ENCODE assay signal across 10 cellular contexts in the genomic region with DNA sequence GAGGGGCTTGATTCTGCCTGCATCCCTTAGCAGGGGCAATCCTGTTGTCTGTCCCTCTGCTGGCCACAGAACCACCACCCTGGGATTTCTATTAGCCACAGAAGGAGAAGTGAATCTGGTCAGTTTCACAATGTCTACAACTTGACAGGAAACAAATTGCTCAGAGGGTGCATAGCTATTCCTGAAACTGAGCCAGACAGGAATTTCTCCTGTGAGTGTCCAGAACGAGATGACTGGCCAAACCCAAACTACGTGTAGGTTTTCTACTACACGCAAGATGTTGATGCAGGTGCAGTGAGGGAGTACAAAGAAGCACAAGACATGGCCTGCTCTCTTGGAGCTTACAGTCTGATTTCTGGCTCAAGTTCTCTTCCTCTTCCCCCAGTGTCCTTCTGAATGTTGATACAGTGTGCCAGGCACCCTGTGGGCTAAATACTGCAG.
DNase-seq lines count a peak whose midpoint lies in the region; ATAC-seq and TF ChIP-seq lines count a peak whose summit lies in the region.
"Had no signal": no experiment of that assay in that cellular context is flagged by ENCODE, and none has a peak within 500 bp of the region (broad histone marks: within the 10 kb centered on the region; RNA-seq: fewer than 3 reads in every experiment).

No MANE protein-coding gene starts in this region.

- H3K27me3 ChIP-seq in naive thymus-derived CD4-positive, alpha-beta T cell (ENCODE audit: control insufficient read depth in 2 of 2, insufficient read depth in 2 of 2, low read length in 2 of 2) = no peaks in the 10 kb centered on the region

- CTCF ChIA-PET in naive thymus-derived CD4-positive, alpha-beta T cell (lab: Charles Lee) = interaction anchor here (1.3 to 1.4 kb wide), 2 partner anchors 8 to 9 kb away, joined by 3 to 4 read pairs; no protein-coding TSS in a partner anchor
- CTCF ChIA-PET in activated CD8-positive, alpha-beta T cell treated with anti-CD3 and anti-CD28 coated beads for 36 hours (lab: Charles Lee) = interaction anchor here (0.9 to 2.3 kb wide), 3 partner anchors 8 to 21 kb away, joined by 3 to 11 read pairs (median 3); no protein-coding TSS in a partner anchor

- H3K9me3 Mint-ChIP-seq in naive thymus-derived CD4-positive, alpha-beta T cell = peaks cover 0 to 2% (median 0%) of the 10 kb centered on the region in 11 donors
- H3K9me3 Mint-ChIP-seq in osteocyte (ENCODE audit: unreplicated experiment) = peaks cover 4% of the 10 kb centered on the region
- H3K9me3 Mint-ChIP-seq in activated CD8-positive, alpha-beta T cell treated with anti-CD3 and anti-CD28 coated beads for 36 hours = no peaks in the 10 kb centered on the region

- TF ChIP-seq CTCF in osteocyte (IDR thresholded peaks at IDR 0.05) = no peak
- no peak for TF ChIP-seq CTCF in activated CD8-positive, alpha-beta T cell treated with anti-CD3 and anti-CD28 coated beads for 36 hours (IDR thresholded peaks at IDR 0.05)

- peaks cover 10 to 15% of the 10 kb centered on the region in 2 donors for H3K4me1 ChIP-seq in naive thymus-derived CD4-positive, alpha-beta T cell (ENCODE audit: control insufficient read depth in 2 of 2, insufficient read depth in 2 of 2, low read length in 2 of 2)

- intact Hi-C loops in naive thymus-derived CD4-positive, alpha-beta T cell (cut with micrococcal nuclease) = loop anchor here in 1 of 2 donors (10.0 kb wide), 1 partner anchor 302 kb away; no protein-coding TSS in a partner anchor
- intact Hi-C loops in activated CD8-positive, alpha-beta T cell treated with anti-CD3 and anti-CD28 coated beads for 36 hours (cut with micrococcal nuclease) = no loop called here

- no peaks in the 10 kb centered on the region for H3K36me3 ChIP-seq in naive thymus-derived CD4-positive, alpha-beta T cell (ENCODE audit: control insufficient read depth in 2 of 3, insufficient read depth in 3 of 3, low read length in 3 of 3)

- no peaks in the 10 kb centered on the region for H3K9me3 ChIP-seq in naive thymus-derived CD4-positive, alpha-beta T cell (ENCODE audit: control insufficient read depth in 2 of 3, low read length in 3 of 3)

- H3K27me3 Mint-ChIP-seq in naive thymus-derived CD4-positive, alpha-beta T cell = peaks cover 8 to 42% (median 26%) of the 10 kb centered on the region in 5 donors
- H3K27me3 Mint-ChIP-seq in osteocyte (ENCODE audit: unreplicated experiment) = peaks cover 18% of the 10 kb centered on the region
- peaks cover 35% of the 10 kb centered on the region for H3K27me3 Mint-ChIP-seq in activated CD8-positive, alpha-beta T cell treated with anti-CD3 and anti-CD28 coated beads for 36 hours

- H3K36me3 Mint-ChIP-seq in naive thymus-derived CD4-positive, alpha-beta T cell = peaks cover 0 to 2% (median 0%) of the 10 kb centered on the region in 5 donors
- no peaks in the 10 kb centered on the region for H3K36me3 Mint-ChIP-seq in osteocyte (ENCODE audit: unreplicated experiment)
- no peaks in the 10 kb centered on the region for H3K36me3 Mint-ChIP-seq in activated CD8-positive, alpha-beta T cell treated with anti-CD3 and anti-CD28 coated beads for 36 hours (ENCODE audit: low read depth)
- H3K36me3 Mint-ChIP-seq: activated CD8-positive, alpha-beta memory T cell treated with anti-CD3 and anti-CD28 coated beads, Interleukin-2, amount 10 ng/mL, durations not matched to agents 7 days and 5 days had no signal

- DNase-seq in SKM-1 treated with dmso at 0.1 percent for 144 hours (lab: John Stamatoyannopoulos, UW; ENCODE audit: unreplicated experiment) = peak; percentile 51
- no peak for DNase-seq in naive thymus-derived CD4-positive, alpha-beta T cell
- no peak for DNase-seq in osteocyte (ENCODE audit: extremely low spot score, unreplicated experiment)
- no peak for DNase-seq in NCI-H2029 (lab: John Stamatoyannopoulos, UW)
- no peak for DNase-seq in NCI-H774 (lab: John Stamatoyannopoulos, UW)
- DNase-seq in activated CD8-positive, alpha-beta T cell treated with anti-CD3 and anti-CD28 coated beads for 36 hours = no peak
- DNase-seq: activated CD8-positive, alpha-beta memory T cell treated with anti-CD3 and anti-CD28 coated beads, Interleukin-2, amount 10 ng/mL, durations not matched to agents 7 days and 5 days; hippocampal formation had no signal

- H3K27ac Mint-ChIP-seq in naive thymus-derived CD4-positive, alpha-beta T cell = no peak overlapping the region
- no peak overlapping the region for H3K27ac Mint-ChIP-seq in osteocyte (ENCODE audit: unreplicated experiment)
- no peak overlapping the region for H3K27ac Mint-ChIP-seq in activated CD8-positive, alpha-beta T cell treated with anti-CD3 and anti-CD28 coated beads for 36 hours
- H3K27ac Mint-ChIP-seq: activated CD8-positive, alpha-beta memory T cell treated with anti-CD3 and anti-CD28 coated beads, Interleukin-2, amount 10 ng/mL, durations not matched to agents 7 days and 5 days had no signal

- H3K4me3 Mint-ChIP-seq in naive thymus-derived CD4-positive, alpha-beta T cell = no peak overlapping the region
- no peak overlapping the region for H3K4me3 Mint-ChIP-seq in osteocyte (ENCODE audit: unreplicated experiment)
- no peak overlapping the region for H3K4me3 Mint-ChIP-seq in activated CD8-positive, alpha-beta T cell treated with anti-CD3 and anti-CD28 coated beads for 36 hours
- H3K4me3 Mint-ChIP-seq: activated CD8-positive, alpha-beta memory T cell treated with anti-CD3 and anti-CD28 coated beads, Interleukin-2, amount 10 ng/mL, durations not matched to agents 7 days and 5 days had no signal

- no peak overlapping the region for H3K4me3 ChIP-seq in naive thymus-derived CD4-positive, alpha-beta T cell (ENCODE audit: low read length)

- H3K27ac ChIP-seq in naive thymus-derived CD4-positive, alpha-beta T cell (ENCODE audit: low read depth, low read length) = no peak overlapping the region

- peaks cover 17 to 55% (median 26%) of the 10 kb centered on the region in 7 donors for H3K4me1 Mint-ChIP-seq in naive thymus-derived CD4-positive, alpha-beta T cell
- H3K4me1 Mint-ChIP-seq in osteocyte (ENCODE audit: unreplicated experiment) = peaks cover 4% of the 10 kb centered on the region
- H3K4me1 Mint-ChIP-seq in activated CD8-positive, alpha-beta T cell treated with anti-CD3 and anti-CD28 coated beads for 36 hours (ENCODE audit: low read depth) = peaks cover 33% of the 10 kb centered on the region

- POLR2A ChIA-PET in naive thymus-derived CD4-positive, alpha-beta T cell (lab: Charles Lee) = no interaction called here
- POLR2A ChIA-PET in activated CD8-positive, alpha-beta T cell treated with anti-CD3 and anti-CD28 coated beads for 36 hours (lab: Charles Lee) = no interaction called here

- ATAC-seq in GM18867 (IDR thresholded peaks at IDR 0.05; ENCODE audit: unreplicated experiment) (peak; percentile 40), HG02981 (IDR thresholded peaks at IDR 0.05; ENCODE audit: unreplicated experiment) (peak; percentile 38)
- peak; percentile 46 for ATAC-seq in naive thymus-derived CD4-positive, alpha-beta T cell
- no peak for ATAC-seq in activated CD8-positive, alpha-beta T cell treated with anti-CD3 and anti-CD28 coated beads for 36 hours
- ATAC-seq: activated CD8-positive, alpha-beta memory T cell treated with anti-CD3 and anti-CD28 coated beads, Interleukin-2, amount 10 ng/mL, durations not matched to agents 7 days and 5 days had no signal
